Comparison of ENCODE assay signal across 8 cellular contexts in genomic region chr7:82443044-82443800, GRCh38. TPM values are rescaled to one million over a fixed set of nuclear protein-coding genes. Genes with fewer than 3 reads are reported as not detected.
DNase-seq lines count a peak whose midpoint lies in the region; ATAC-seq and TF ChIP-seq lines count a peak whose summit lies in the region.

Gene CACNA2D1, minus strand, starts transcription at chr7:82443777.

- no peaks in the 10 kb centered on the region for H3K9me3 Mint-ChIP-seq in stimulated activated naive CD8-positive, alpha-beta T cell treated with anti-CD3 and anti-CD28 coated beads, Interleukin-15, amount 100 ng/mL, for 72 hours

- WGBS in right lobe of liver (ENCODE audit: insufficient coverage, low coverage, low lambda C conversion rate, missing lambda C conversion rate), result 3% methylated on average over 24 of the region's 107 CpGs

- peak; percentile 30 for DNase-seq in AG10803 (ENCODE audit: low read depth)
- peak; percentile 43 for DNase-seq in GM13977 (ENCODE audit: low spot score)
- no peak for DNase-seq in NT2/D1 (ENCODE audit: low read depth, low spot score)
- peak in 7 of 10 donors; percentile 20 to 68 (median 48) for DNase-seq in dorsolateral prefrontal cortex
- DNase-seq in right lobe of liver, result no peak
- DNase-seq in stimulated activated naive CD8-positive, alpha-beta T cell treated with anti-CD3 and anti-CD28 coated beads, Interleukin-15, amount 100 ng/mL, for 72 hours, result peak; percentile 8 to 10
- no peak for DNase-seq in HUDEP-2 (lab: John Stamatoyannopoulos, UW; ENCODE audit: unreplicated experiment in 76 of 76)

- peak within 1 kb of the TSS; percentile 59 to 75 for H3K4me3 Mint-ChIP-seq in stimulated activated naive CD8-positive, alpha-beta T cell treated with anti-CD3 and anti-CD28 coated beads, Interleukin-15, amount 100 ng/mL, for 72 hours

- intact Hi-C loops in dorsolateral prefrontal cortex (cut with DNase I) (loop anchor here (5.0 to 10.0 kb wide), 7 partner anchors 39 to 278 kb away; no protein-coding TSS in a partner anchor), right lobe of liver (cut with DNase I) (no loop called here)

- no peaks in the 10 kb centered on the region for H3K4me1 ChIP-seq in NT2/D1 (ENCODE audit: insufficient read depth, insufficient read length)
- peaks cover 0 to 8% (median 0%) of the 10 kb centered on the region in 4 donors for H3K4me1 ChIP-seq in right lobe of liver

- TF ChIP-seq CTCF in AG10803 (conservative IDR thresholded peaks at IDR 0.05; ENCODE audit: low read length) (no peak), GM13977 (IDR thresholded peaks at IDR 0.05; ENCODE audit: extremely low read depth, insufficient read depth, missing control alignments) (no peak), dorsolateral prefrontal cortex (IDR thresholded peaks at IDR 0.05 in 54 of 56, conservative IDR thresholded peaks at IDR 0.05 in 2 of 56; ENCODE audit: low read depth in 1 of 56, partially characterized antibody in 56 of 56) (peak in 6 of 56 donors; percentile 4 to 21 (median 10)), right lobe of liver (IDR thresholded peaks at IDR 0.05) (no peak)

- H3K36me3 ChIP-seq in NT2/D1 (ENCODE audit: insufficient read depth, insufficient read length, low read length) (no peaks in the 10 kb centered on the region), right lobe of liver (no peaks in the 10 kb centered on the region)

- H3K9ac ChIP-seq in NT2/D1 (ENCODE audit: insufficient read length, low read depth), result peak within 1 kb of the TSS; percentile 83

- H3K27ac Mint-ChIP-seq in stimulated activated naive CD8-positive, alpha-beta T cell treated with anti-CD3 and anti-CD28 coated beads, Interleukin-15, amount 100 ng/mL, for 72 hours, result peak within 1 kb of the TSS in 1 of 2 donors; percentile 74

- no peaks in the 10 kb centered on the region for H3K27me3 ChIP-seq in NT2/D1 (ENCODE audit: insufficient read depth, insufficient read length)
- no peaks in the 10 kb centered on the region for H3K27me3 ChIP-seq in dorsolateral prefrontal cortex
- H3K27me3 ChIP-seq in right lobe of liver, result no peaks in the 10 kb centered on the region

- in situ Hi-C loops in GM13977 (cut with MboI; ENCODE audit: low pct_unique_long_range_greater_than_20kb, low sequenced_read_pairs, unreplicated experiment), result no loop called here

- ATAC-seq in right lobe of liver (peak; percentile 48 to 67 (median 55)), GM18870 (IDR thresholded peaks at IDR 0.05; ENCODE audit: unreplicated experiment) (no peak)
- peak; percentile 70 for ATAC-seq in stimulated activated naive CD8-positive, alpha-beta T cell treated with anti-CD3 and anti-CD28 coated beads, Interleukin-15, amount 100 ng/mL, for 72 hours

- H3K9me3 ChIP-seq in NT2/D1 (ENCODE audit: insufficient read depth, low read length), result no peaks in the 10 kb centered on the region
- H3K9me3 ChIP-seq in right lobe of liver, result no peaks in the 10 kb centered on the region

- peak within 1 kb of the TSS; percentile 68 to 98 (median 93) for H3K27ac ChIP-seq in dorsolateral prefrontal cortex
- H3K27ac ChIP-seq in right lobe of liver, result peak within 1 kb of the TSS in 1 of 3 donors; percentile 30

- H3K4me1 Mint-ChIP-seq in stimulated activated naive CD8-positive, alpha-beta T cell treated with anti-CD3 and anti-CD28 coated beads, Interleukin-15, amount 100 ng/mL, for 72 hours, result peaks cover 11% of the 10 kb centered on the region

- H3K4me3 ChIP-seq in AG10803 (ENCODE audit: low read length), result peak within 1 kb of the TSS; percentile 78
- peak within 1 kb of the TSS; percentile 79 for H3K4me3 ChIP-seq in NT2/D1 (ENCODE audit: insufficient read length, low read depth)
- H3K4me3 ChIP-seq in dorsolateral prefrontal cortex, result peak within 1 kb of the TSS; percentile 52 to 89 (median 76)
- H3K4me3 ChIP-seq in right lobe of liver, result peak within 1 kb of the TSS; percentile 24 to 51 (median 40)

- H3K27me3 Mint-ChIP-seq in stimulated activated naive CD8-positive, alpha-beta T cell treated with anti-CD3 and anti-CD28 coated beads, Interleukin-15, amount 100 ng/mL, for 72 hours, result peaks cover 46% of the 10 kb centered on the region

- TF ChIP-seq POLR2A in right lobe of liver (IDR thresholded peaks at IDR 0.05), result no peak

RNA-seq across cellular contexts. Expression of gene CACNA2D1, which starts in this region (rescaled TPM):
- 100 to 1,000 TPM in 29 of 120 experiments, 10 to 100 TPM in 91; 33.1 to 150 (median 86.7) TPM for total RNA-seq in dorsolateral prefrontal cortex
- total RNA-seq in right lobe of liver, result 1 to 10 TPM; 1.3 to 6.0 (median 2.2) TPM

Comparison
In these comparisons a context has a peak if more than half of its experiments do, and no peak if none do; other contexts are left out.
1. RNA of gene CACNA2D1 (total RNA-seq): 33.1 to 150 TPM in dorsolateral prefrontal cortex; 1.3 to 6.0 TPM in right lobe of liver; every median in the first group is over 4 times any median in the second.
2. DNase-seq: peak in AG10803 (single experiment), GM13977 (single experiment), dorsolateral prefrontal cortex (7 of 10) and stimulated activated naive CD8-positive, alpha-beta T cell treated with anti-CD3 and anti-CD28 coated beads, Interleukin-15, amount 100 ng/mL, for 72 hours (2 of 2); none in NT2/D1 (single experiment), right lobe of liver (0 of 3) and HUDEP-2 (0 of 76).
3. intact Hi-C loops: an anchor here in dorsolateral prefrontal cortex (5.0 to 10.0 kb wide); none called in right lobe of liver.
4. Peak in every context shown above with its lines, with median percentiles within 50 percentile points of each other: H3K4me3 ChIP-seq.